ENCODE assay signal across 9 cellular contexts in the genomic region with DNA sequence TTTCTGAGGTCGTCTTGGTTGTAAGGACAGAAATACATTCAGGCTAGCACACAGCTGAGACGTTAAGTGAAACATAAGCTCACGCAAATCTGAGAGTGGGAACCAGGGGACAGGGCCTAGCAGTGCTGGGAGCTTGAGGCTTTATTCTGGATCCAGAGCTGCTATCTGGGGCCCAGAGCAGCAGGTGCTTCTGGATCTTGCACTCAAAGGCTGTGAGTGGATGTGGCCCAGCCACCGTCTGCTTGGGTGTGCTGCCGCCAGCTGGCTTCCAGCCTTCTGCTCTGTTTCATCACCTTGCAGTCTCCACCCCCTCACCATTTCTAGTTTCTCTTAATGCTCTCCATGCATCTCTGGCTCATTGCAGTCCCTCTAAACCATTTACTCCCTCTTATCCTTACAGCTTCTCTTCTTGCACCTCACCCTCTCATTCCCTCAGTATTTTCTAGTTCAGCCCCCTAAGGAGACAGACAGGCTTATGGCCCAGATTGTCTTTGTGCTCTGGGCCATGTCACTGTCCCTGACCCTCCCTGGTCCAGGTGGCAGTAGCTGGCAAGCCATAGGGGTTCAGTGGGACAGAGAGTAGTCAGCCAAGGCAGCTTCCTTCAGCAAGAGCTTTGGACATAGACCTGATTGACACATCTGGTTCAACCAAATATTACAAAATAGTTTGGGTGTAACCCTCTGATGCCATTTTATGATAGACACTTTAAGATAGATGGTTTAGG. TPM values are rescaled to one million over a fixed set of nuclear protein-coding genes. Genes with fewer than 3 reads are reported as not detected.
DNase-seq lines count a peak whose midpoint lies in the region; ATAC-seq, FAIRE-seq and TF ChIP-seq lines count a peak whose summit lies in the region.
"Had no signal": no experiment of that assay in that cellular context is flagged by ENCODE, and none has a peak within 500 bp of the region (broad histone marks: within the 10 kb centered on the region; RNA-seq: fewer than 3 reads in every experiment).

No MANE protein-coding gene starts in this region.

- H3K36me3 ChIP-seq in muscle layer of colon (ENCODE audit: insufficient read depth, low read length) (no peaks in the 10 kb centered on the region), colonic mucosa (no peaks in the 10 kb centered on the region)

- TF ChIP-seq CTCF in D721Med (IDR thresholded peaks at IDR 0.05; ENCODE audit: insufficient read depth, missing control alignments) (peak; percentile 44), colonic mucosa (IDR thresholded peaks at IDR 0.05) (no peak)

- intact Hi-C loops in colonic mucosa (cut with DNase I) = no loop called here

- H3K4me1 ChIP-seq in muscle layer of colon (ENCODE audit: insufficient read depth, low read length) (peaks cover 16% of the 10 kb centered on the region), colonic mucosa (no peaks in the 10 kb centered on the region)

- H3K27me3 ChIP-seq in muscle layer of colon (ENCODE audit: control insufficient read depth in 1 of 2, insufficient read depth in 2 of 2, low read length in 2 of 2) (no peaks in the 10 kb centered on the region), colonic mucosa (no peaks in the 10 kb centered on the region)

- no peak for DNase-seq in D721Med (ENCODE audit: insufficient read length, low spot score)
- DNase-seq in NCI-H2081 (lab: John Stamatoyannopoulos, UW) = peak; percentile 72 to 86
- DNase-seq in amniotic epithelial cell (ENCODE audit: low read depth) = peak; percentile 53
- no peak for DNase-seq in amniotic stem cell (lab: John Stamatoyannopoulos, UW)
- DNase-seq in colonic mucosa = no peak

- FAIRE-seq in D721Med (lab: Jason Lieb, UNC) = peak; percentile 69

- no peak overlapping the region for H3K4me3 ChIP-seq in muscle layer of colon (ENCODE audit: low read depth in 1 of 2, low read length in 2 of 2)
- no peak overlapping the region for H3K4me3 ChIP-seq in colonic mucosa

- H3K27ac ChIP-seq in muscle layer of colon (ENCODE audit: low read depth, low read length) = peak overlapping the region; percentile 70
- H3K27ac ChIP-seq in colonic mucosa = no peak overlapping the region
- H3K27ac ChIP-seq: C4-2B had no signal

- H3K9ac ChIP-seq in muscle layer of colon (ENCODE audit: low read length) (no peak overlapping the region), colonic mucosa (ENCODE audit: low read depth in 2 of 2, low read length in 2 of 2) (no peak overlapping the region)

- H3K9me3 ChIP-seq in muscle layer of colon (ENCODE audit: low read length) = no peaks in the 10 kb centered on the region
- H3K9me3 ChIP-seq in colonic mucosa = no peaks in the 10 kb centered on the region

- no peak for ATAC-seq in HG03139 (IDR thresholded peaks at IDR 0.05; ENCODE audit: unreplicated experiment)
- ATAC-seq in HG02642 (IDR thresholded peaks at IDR 0.05; ENCODE audit: poor library complexity, unreplicated experiment) = no peak

RNA-seq across cellular contexts. Expression of gene NCAM1, which starts 53.7 kb away (rescaled TPM):
- 10 to 100 TPM in 1 of 2 donors, 1 to 10 TPM in 1; 2.3 to 10.7 TPM for total RNA-seq in colonic mucosa

Comparison
In these comparisons a context has a peak if more than half of its experiments do, and no peak if none do; other contexts are left out.
1. DNase-seq: peak in NCI-H2081 (2 of 2) and amniotic epithelial cell (single experiment); none in D721Med (single experiment), amniotic stem cell (single experiment) and colonic mucosa (single experiment).